8 cellular contexts compared by ENCODE assay signal in genomic region chr14:77181603-77182437, GRCh38. TPM values are rescaled to one million over a fixed set of nuclear protein-coding genes. Genes with fewer than 3 reads are reported as not detected.
DNase-seq lines count a peak whose midpoint lies in the region; ATAC-seq and TF ChIP-seq lines count a peak whose summit lies in the region.

Gene TMEM63C (plus strand): TSS chr14:77181798. CDS start chr14:77218814, 37,016 bp downstream.

- no peak within 1 kb of the TSS for H3K27ac ChIP-seq in RWPE1

- peak; percentile 77 to 83 for ATAC-seq in activated CD4-positive, CD25-positive, alpha-beta regulatory T cell treated with anti-CD3 and anti-CD28 coated beads, Interleukin-2, amount 50 U/mL, for 24 hours
- peak; percentile 59 to 65 for ATAC-seq in left cardiac atrium

- intact Hi-C loops in left cardiac atrium (cut with DNase I): no loop called here

- CTCF ChIA-PET in RWPE1 (lab: Yijun Ruan, JAX): no interaction called here

- no peak for DNase-seq in activated CD4-positive, CD25-positive, alpha-beta regulatory T cell treated with anti-CD3 and anti-CD28 coated beads, Interleukin-2, amount 50 U/mL, for 72 hours
- DNase-seq in RWPE1 (ENCODE audit: low spot score): peak; percentile 86
- DNase-seq in activated gamma-delta T cell treated with Interleukin-2 at 50 U/mL for 16 hours: peak; percentile 35
- no peak for DNase-seq in left cardiac atrium
- DNase-seq in retina: peak; percentile 90
- DNase-seq in GM19240 (ENCODE audit: insufficient read length, low spot score): no peak

- TF ChIP-seq CTCF in LNCAP (IDR thresholded peaks at IDR 0.05) (peak; percentile 10; the same call in 1 of the 2 replicates), RWPE1 (conservative IDR thresholded peaks at IDR 0.05; ENCODE audit: low read depth) (no peak)

- POLR2A ChIA-PET in RWPE1 (lab: Yijun Ruan, JAX; ENCODE audit: low non-redundant PET): no interaction called here

RNA-seq across cellular contexts. Expression of gene TMEM63C, which starts in this region (rescaled TPM):
- not detected for total RNA-seq in left cardiac atrium

Comparison
In these comparisons a context has a peak if more than half of its experiments do, and no peak if none do; other contexts are left out.
1. Peak in ATAC-seq in left cardiac atrium; RNA of the gene not detected or under 1 TPM.
2. DNase-seq: peak in RWPE1 (single experiment), activated gamma-delta T cell treated with Interleukin-2 at 50 U/mL for 16 hours (single experiment) and retina (single experiment); none in activated CD4-positive, CD25-positive, alpha-beta regulatory T cell treated with anti-CD3 and anti-CD28 coated beads, Interleukin-2, amount 50 U/mL, for 72 hours (single experiment), left cardiac atrium (single experiment) and GM19240 (single experiment).